Comparison of ENCODE assay signal across 18 cellular contexts in genomic region chr22:39707351-39707750, GRCh38.
DNase-seq lines count a peak whose midpoint lies in the region; ATAC-seq and TF ChIP-seq lines count a peak whose summit lies in the region.
"Had no signal": no experiment of that assay in that cellular context is flagged by ENCODE, and none has a peak within 500 bp of the region (broad histone marks: within the 10 kb centered on the region; RNA-seq: fewer than 3 reads in every experiment).

No MANE protein-coding gene starts in this region.

- H3K27me3 ChIP-seq in GM23338 (ENCODE audit: insufficient read depth) (no peaks in the 10 kb centered on the region), WERI-Rb-1 (ENCODE audit: insufficient read depth, low read depth, severe bottlenecking) (no peaks in the 10 kb centered on the region)
- H3K27me3 ChIP-seq: BLaER1 treated with 17β-estradiol and CSF1 and Interleukin-3, amounts not matched to agents 10 nM and 100 nM had no signal

- no peaks in the 10 kb centered on the region for H4K20me1 ChIP-seq in GM23338 (replicated peaks; ENCODE audit: insufficient read depth)
- H4K20me1 ChIP-seq: BLaER1 treated with 17β-estradiol and CSF1 and Interleukin-3, amounts not matched to agents 10 nM and 100 nM had no signal

- POLR2A ChIA-PET in activated CD4-positive, alpha-beta T cell treated with anti-CD3 and anti-CD28 coated beads, Interleukin-2, amount 10 ng/mL, durations not matched to agents 7 days and 5 days (lab: Charles Lee), result no interaction called here

- H3K79me2 ChIP-seq in GM23338 (replicated peaks; ENCODE audit: insufficient read depth), result no peaks in the 10 kb centered on the region

- H3K27ac Mint-ChIP-seq in GM23338, result no peak overlapping the region
- no peak overlapping the region for H3K27ac Mint-ChIP-seq in stimulated activated memory B cell treated with anti-CD40 and anti-IgM and Interleukin-4, amounts not matched to agents 10 μg/mL and 1 μg/mL and 100 μg/mL, for 72 hours
- H3K27ac Mint-ChIP-seq in activated CD4-positive, alpha-beta T cell treated with anti-CD3 and anti-CD28 coated beads, Interleukin-2, amount 10 ng/mL, durations not matched to agents 7 days and 5 days, result no peak overlapping the region
- H3K27ac Mint-ChIP-seq: B cell; CD4-positive, alpha-beta T cell; CD8-positive, alpha-beta T cell had no signal

- CTCF ChIA-PET in activated CD4-positive, alpha-beta T cell treated with anti-CD3 and anti-CD28 coated beads, Interleukin-2, amount 10 ng/mL, durations not matched to agents 7 days and 5 days (lab: Charles Lee), result no interaction called here

- H2AFZ ChIP-seq in GM23338, result peak overlapping the region; percentile 81; the same call in 1 of the 2 replicates

- H3K27ac ChIP-seq in GM23338 (ENCODE audit: low read depth), result no peak overlapping the region
- H3K27ac ChIP-seq in WERI-Rb-1, result peak overlapping the region; percentile 97
- H3K27ac ChIP-seq: BLaER1 treated with 17β-estradiol and CSF1 and Interleukin-3, amounts not matched to agents 10 nM and 100 nM; C4-2B had no signal

- no peak overlapping the region for H3K4me2 ChIP-seq in GM23338

- peaks cover 12% of the 10 kb centered on the region; the same call in 2 of the 3 replicates for H3K4me1 Mint-ChIP-seq in GM23338
- peaks cover 4% of the 10 kb centered on the region for H3K4me1 Mint-ChIP-seq in stimulated activated memory B cell treated with anti-CD40 and anti-IgM and Interleukin-4, amounts not matched to agents 10 μg/mL and 1 μg/mL and 100 μg/mL, for 72 hours
- no peaks in the 10 kb centered on the region for H3K4me1 Mint-ChIP-seq in activated CD4-positive, alpha-beta T cell treated with anti-CD3 and anti-CD28 coated beads, Interleukin-2, amount 10 ng/mL, durations not matched to agents 7 days and 5 days
- H3K4me1 Mint-ChIP-seq: B cell had no signal

- H3K4me3 ChIP-seq in GM23338 (no peak overlapping the region), WERI-Rb-1 (ENCODE audit: low read depth, low read length) (no peak overlapping the region), foreskin fibroblast (ENCODE audit: low read depth in 1 of 2, low read length in 2 of 2) (no peak overlapping the region)
- H3K4me3 ChIP-seq: BLaER1 treated with 17β-estradiol and CSF1 and Interleukin-3, amounts not matched to agents 10 nM and 100 nM had no signal

- H3K9me3 ChIP-seq in WERI-Rb-1 (ENCODE audit: severe bottlenecking), result no peaks in the 10 kb centered on the region
- H3K9me3 ChIP-seq: BLaER1 treated with 17β-estradiol and CSF1 and Interleukin-3, amounts not matched to agents 10 nM and 100 nM; Caco-2 had no signal

- peaks cover 7% of the 10 kb centered on the region for H3K27me3 Mint-ChIP-seq in GM23338 (ENCODE audit: insufficient read depth, low read depth, poor library complexity)
- H3K27me3 Mint-ChIP-seq in stimulated activated memory B cell treated with anti-CD40 and anti-IgM and Interleukin-4, amounts not matched to agents 10 μg/mL and 1 μg/mL and 100 μg/mL, for 72 hours, result peaks cover 30% of the 10 kb centered on the region
- H3K27me3 Mint-ChIP-seq in activated CD4-positive, alpha-beta T cell treated with anti-CD3 and anti-CD28 coated beads, Interleukin-2, amount 10 ng/mL, durations not matched to agents 7 days and 5 days, result peaks cover 12% of the 10 kb centered on the region
- H3K27me3 Mint-ChIP-seq: CD4-positive, alpha-beta T cell had no signal

- no peaks in the 10 kb centered on the region for H3K9me2 ChIP-seq in GM23338 (ENCODE audit: insufficient read depth)

- intact Hi-C loops in Right ventricle myocardium inferior (cut with DNase I), result no loop called here
- intact Hi-C loops in Right ventricle myocardium superior (cut with DNase I), result no loop called here

- no peaks in the 10 kb centered on the region for H3F3A ChIP-seq in GM23338 (replicated peaks; ENCODE audit: low read depth)

- H3K36me3 ChIP-seq in GM23338 (ENCODE audit: insufficient read depth) (no peaks in the 10 kb centered on the region), WERI-Rb-1 (no peaks in the 10 kb centered on the region)
- H3K36me3 ChIP-seq: BLaER1 treated with 17β-estradiol and CSF1 and Interleukin-3, amounts not matched to agents 10 nM and 100 nM had no signal

- DNase-seq in Right ventricle myocardium inferior (ENCODE audit: missing footprints) (peak; percentile 52), Right ventricle myocardium superior (no peak), GM23338 (ENCODE audit: low spot score) (no peak), WERI-Rb-1 (no peak), GM13976 (ENCODE audit: low spot score) (no peak), foreskin fibroblast (no peak)
- no peak for DNase-seq in activated CD4-positive, alpha-beta T cell treated with anti-CD3 and anti-CD28 coated beads, Interleukin-2, amount 10 ng/mL, durations not matched to agents 7 days and 5 days
- DNase-seq: 8988T; AML-193; Caco-2; Calu3; CD4-positive, alpha-beta T cell; CD8-positive, alpha-beta T cell; GF-D8 had no signal

- no peaks in the 10 kb centered on the region for H3K4me1 ChIP-seq in GM23338 (ENCODE audit: insufficient read depth)
- H3K4me1 ChIP-seq: Caco-2 had no signal

- TF ChIP-seq CTCF in GM23338 (conservative IDR thresholded peaks at IDR 0.05; ENCODE audit: low read depth in 2 of 2), result no peak
- no peak for TF ChIP-seq CTCF in WERI-Rb-1 (IDR thresholded peaks at IDR 0.05; ENCODE audit: low read depth, low read length)
- no peak for TF ChIP-seq CTCF in GM13976 (IDR thresholded peaks at IDR 0.05; ENCODE audit: borderline replicate concordance, control extremely low read depth, extremely low read depth, insufficient read depth, missing control alignments)
- TF ChIP-seq CTCF in foreskin fibroblast (IDR thresholded peaks at IDR 0.05; ENCODE audit: low read depth, low read length), result no peak

- ATAC-seq in Right ventricle myocardium inferior (no peak), Right ventricle myocardium superior (ENCODE audit: poor library complexity) (no peak), GM23338 (no peak)
- peak; percentile 24 for ATAC-seq in stimulated activated memory B cell treated with anti-CD40 and anti-IgM and Interleukin-4, amounts not matched to agents 10 μg/mL and 1 μg/mL and 100 μg/mL, for 72 hours
- ATAC-seq: CD8-positive, alpha-beta T cell had no signal

- H3K9me3 Mint-ChIP-seq in GM23338, result no peaks in the 10 kb centered on the region
- no peaks in the 10 kb centered on the region for H3K9me3 Mint-ChIP-seq in stimulated activated memory B cell treated with anti-CD40 and anti-IgM and Interleukin-4, amounts not matched to agents 10 μg/mL and 1 μg/mL and 100 μg/mL, for 72 hours
- no peaks in the 10 kb centered on the region for H3K9me3 Mint-ChIP-seq in activated CD4-positive, alpha-beta T cell treated with anti-CD3 and anti-CD28 coated beads, Interleukin-2, amount 10 ng/mL, durations not matched to agents 7 days and 5 days
- H3K9me3 Mint-ChIP-seq: CD4-positive, alpha-beta T cell; CD8-positive, alpha-beta T cell had no signal

- H3K4me3 Mint-ChIP-seq in GM23338, result no peak overlapping the region
- H3K4me3 Mint-ChIP-seq in stimulated activated memory B cell treated with anti-CD40 and anti-IgM and Interleukin-4, amounts not matched to agents 10 μg/mL and 1 μg/mL and 100 μg/mL, for 72 hours, result no peak overlapping the region
- no peak overlapping the region for H3K4me3 Mint-ChIP-seq in activated CD4-positive, alpha-beta T cell treated with anti-CD3 and anti-CD28 coated beads, Interleukin-2, amount 10 ng/mL, durations not matched to agents 7 days and 5 days
- H3K4me3 Mint-ChIP-seq: B cell; CD4-positive, alpha-beta T cell; CD8-positive, alpha-beta T cell had no signal

- in situ Hi-C loops in GM13976 (cut with MboI; ENCODE audit: low sequenced_read_pairs, unreplicated experiment), result no loop called here

- no peaks in the 10 kb centered on the region for H3K36me3 Mint-ChIP-seq in GM23338 (ENCODE audit: low read depth)
- H3K36me3 Mint-ChIP-seq in stimulated activated memory B cell treated with anti-CD40 and anti-IgM and Interleukin-4, amounts not matched to agents 10 μg/mL and 1 μg/mL and 100 μg/mL, for 72 hours, result no peaks in the 10 kb centered on the region
- no peaks in the 10 kb centered on the region for H3K36me3 Mint-ChIP-seq in activated CD4-positive, alpha-beta T cell treated with anti-CD3 and anti-CD28 coated beads, Interleukin-2, amount 10 ng/mL, durations not matched to agents 7 days and 5 days (ENCODE audit: low read depth)
- H3K36me3 Mint-ChIP-seq: CD8-positive, alpha-beta T cell had no signal

TF ChIP-seq in GM23338, 12 proteins besides CTCF, POLR2A, EP300 and RAD21:
- TF ChIP-seq REST (IDR thresholded peaks at IDR 0.05; ENCODE audit: unreplicated experiment) (no peak), ETS1 (IDR thresholded peaks at IDR 0.05) (no peak), NANOG (IDR thresholded peaks at IDR 0.05; ENCODE audit: borderline replicate concordance) (no peak)
